23 cellular contexts compared by ENCODE assay signal in genomic region chr1:240522122-240522822, GRCh38.
DNase-seq lines count a peak whose midpoint lies in the region; TF ChIP-seq lines count a peak whose summit lies in the region.
"Had no signal": no experiment of that assay in that cellular context is flagged by ENCODE, and none has a peak within 500 bp of the region (broad histone marks: within the 10 kb centered on the region; RNA-seq: fewer than 3 reads in every experiment).

No MANE protein-coding gene starts in this region.

- H4K20me1 ChIP-seq in hepatocyte (ENCODE audit: insufficient read depth, poor library complexity, severe bottlenecking): no peaks in the 10 kb centered on the region
- no peaks in the 10 kb centered on the region for H4K20me1 ChIP-seq in GM23248 (ENCODE audit: insufficient read depth)

- intact Hi-C loops in stomach (cut with DNase I; ENCODE audit: low total_unique reads): no loop called here

- peak; percentile 36 for DNase-seq in NCI-H460 (ENCODE audit: extremely low read depth, low read depth)
- DNase-seq in hepatocyte (ENCODE audit: low spot score): peak; percentile 16
- DNase-seq in stomach: no peak
- no peak for DNase-seq in NCI-H345 treated with DMSO at 0.1 percent for 48 hours (lab: John Stamatoyannopoulos, UW; ENCODE audit: unreplicated experiment)
- DNase-seq in GM23248: no peak
- DNase-seq in tibial nerve (ENCODE audit: low spot score in 2 of 2): no peak
- DNase-seq: activated B cell treated with CpG ODN at 0.5 μM for 24 hours; activated CD8-positive, alpha-beta memory T cell treated with anti-CD3 and anti-CD28 coated beads, Interleukin-2, amount 10 ng/mL, durations not matched to agents 7 days and 5 days; activated naive CD4-positive, alpha-beta T cell; activated T-cell treated with anti-CD3 and anti-CD28 coated beads, Interleukin-2, amount 50 U/mL, for 72 hours; CD4-positive, alpha-beta T cell; cerebellar nuclear complex; dorsolateral prefrontal cortex; left ventricle myocardium superior; naive thymus-derived CD4-positive, alpha-beta T cell; NCI-H1048; NCI-H2107; NCI-H510A; occipital lobe; Peyer's patch; retina; small intestine had no signal

- H3K9me2 ChIP-seq in hepatocyte (replicated peaks; ENCODE audit: insufficient read depth) (no peaks in the 10 kb centered on the region), GM23248 (ENCODE audit: insufficient read depth) (no peaks in the 10 kb centered on the region)

- no peak for TF ChIP-seq CTCF in HEK293 (tag by site-specific recombination; IDR thresholded peaks at IDR 0.05)
- TF ChIP-seq CTCF in hepatocyte (IDR thresholded peaks at IDR 0.05; ENCODE audit: poor library complexity): no peak
- TF ChIP-seq CTCF in stomach (IDR thresholded peaks at IDR 0.05): no peak
- no peak for TF ChIP-seq CTCF in tibial nerve (IDR thresholded peaks at IDR 0.05)

- H3K36me3 ChIP-seq in HEK293 (ENCODE audit: control insufficient read depth in 2 of 2, insufficient read depth in 1 of 2, low read length in 2 of 2) (no peaks in the 10 kb centered on the region), hepatocyte (replicated peaks; ENCODE audit: insufficient read depth, low read depth) (no peaks in the 10 kb centered on the region), stomach (no peaks in the 10 kb centered on the region), GM23248 (ENCODE audit: low read depth) (peaks cover 38% of the 10 kb centered on the region), tibial nerve (no peaks in the 10 kb centered on the region)
- H3K36me3 ChIP-seq: Peyer's patch had no signal

- H3K4me2 ChIP-seq in hepatocyte (peak overlapping the region; percentile 50), GM23248 (ENCODE audit: unreplicated experiment) (no peak overlapping the region)

- WGBS in hepatocyte (ENCODE audit: low lambda C conversion rate, missing lambda C conversion rate): 65% methylated on average over 6 of the region's 6 CpGs
- WGBS in stomach, 5 donors: 21 to 38% (median 31%) methylated on average over 6 of the region's 6 CpGs
- 96 to 97% methylated on average over 6 of the region's 6 CpGs for WGBS in GM23248 (ENCODE audit: low coverage in 1 of 2, low lambda C conversion rate in 2 of 2, missing lambda C conversion rate in 2 of 2), 2 experiments
- 81 to 82% methylated on average over 6 of the region's 6 CpGs for WGBS in tibial nerve, 2 donors

- H3K4me1 ChIP-seq in HEK293 (ENCODE audit: control insufficient read depth, insufficient read depth, low read length) (peaks cover 27% of the 10 kb centered on the region), hepatocyte (ENCODE audit: insufficient read depth) (peaks cover 3% of the 10 kb centered on the region), stomach (peaks cover 0 to 9% (median 4%) of the 10 kb centered on the region in 4 donors), GM23248 (ENCODE audit: insufficient read depth) (no peaks in the 10 kb centered on the region), tibial nerve (no peaks in the 10 kb centered on the region)
- H3K4me1 ChIP-seq: Peyer's patch had no signal

- in situ Hi-C loops in GM23248 (cut with MboI): no loop called here

- no peak for TF ChIP-seq POLR2A in stomach (IDR thresholded peaks at IDR 0.05)
- TF ChIP-seq POLR2A in tibial nerve (IDR thresholded peaks at IDR 0.05): no peak

- no peak for TF ChIP-seq EP300 in stomach (IDR thresholded peaks at IDR 0.05)
- no peak for TF ChIP-seq EP300 in tibial nerve (IDR thresholded peaks at IDR 0.05)

- H3K79me2 ChIP-seq in hepatocyte: no peaks in the 10 kb centered on the region
- H3K79me2 ChIP-seq in GM23248 (ENCODE audit: insufficient read depth): peaks cover 58% of the 10 kb centered on the region

- H3K9ac ChIP-seq in GM23248: no peak overlapping the region

- H3K4me3 ChIP-seq in HEK293 (ENCODE audit: low read depth, low read length): no peak overlapping the region
- H3K4me3 ChIP-seq in hepatocyte: no peak overlapping the region
- no peak overlapping the region for H3K4me3 ChIP-seq in stomach
- no peak overlapping the region for H3K4me3 ChIP-seq in GM23248
- no peak overlapping the region for H3K4me3 ChIP-seq in tibial nerve
- H3K4me3 ChIP-seq: dorsolateral prefrontal cortex, Peyer's patch had no signal

- no peak overlapping the region for H2AFZ ChIP-seq in hepatocyte
- H2AFZ ChIP-seq in GM23248: no peak overlapping the region

- no peak overlapping the region for H3K27ac ChIP-seq in HEK293 (ENCODE audit: extremely low read depth, low read depth, low read length)
- peak overlapping the region; percentile 31 for H3K27ac ChIP-seq in hepatocyte
- peak overlapping the region in 3 of 5 donors; percentile 32 to 61 (median 44) for H3K27ac ChIP-seq in stomach
- H3K27ac ChIP-seq in GM23248: no peak overlapping the region
- H3K27ac ChIP-seq in tibial nerve: no peak overlapping the region
- H3K27ac ChIP-seq: dorsolateral prefrontal cortex, Peyer's patch had no signal

- CTCF ChIA-PET in HEK293 (lab: Yijun Ruan, JAX): interaction anchor here (0.6 to 1.0 kb wide), 5 partner anchors 18 to 1417 kb away, joined by 3 to 5 read pairs (median 3); no protein-coding TSS in a partner anchor

- H3K27me3 ChIP-seq in hepatocyte: no peaks in the 10 kb centered on the region
- H3K27me3 ChIP-seq in stomach: no peaks in the 10 kb centered on the region
- H3K27me3 ChIP-seq in GM23248 (replicated peaks; ENCODE audit: insufficient read depth): no peaks in the 10 kb centered on the region
- no peaks in the 10 kb centered on the region for H3K27me3 ChIP-seq in tibial nerve
- H3K27me3 ChIP-seq: dorsolateral prefrontal cortex, Peyer's patch had no signal

- peaks cover 62% of the 10 kb centered on the region for H3F3A ChIP-seq in GM23248 (ENCODE audit: insufficient read depth)

- POLR2A ChIA-PET in HEK293 (lab: Yijun Ruan, JAX): no interaction called here

- no peaks in the 10 kb centered on the region for H3K9me3 ChIP-seq in HEK293 (ENCODE audit: control insufficient read depth, insufficient read depth, low read depth, low read length)
- no peaks in the 10 kb centered on the region for H3K9me3 ChIP-seq in hepatocyte (ENCODE audit: low read depth)
- no peaks in the 10 kb centered on the region for H3K9me3 ChIP-seq in stomach
- no peaks in the 10 kb centered on the region for H3K9me3 ChIP-seq in GM23248 (ENCODE audit: low read depth)
- no peaks in the 10 kb centered on the region for H3K9me3 ChIP-seq in tibial nerve
- H3K9me3 ChIP-seq: Peyer's patch had no signal

TF ChIP-seq in HEK293, 187 proteins besides CTCF, POLR2A, EP300 and RAD21:
- TF ChIP-seq GFI1B (tag by site-specific recombination; IDR thresholded peaks at IDR 0.05) (0 out of 2 replicates have a peak, but pooled peaks have one; percentile 2), ATF2 (tag by site-specific recombination; IDR thresholded peaks at IDR 0.05; ENCODE audit: low read depth) (no peak), ZNF211 (tag by site-specific recombination; IDR thresholded peaks at IDR 0.05; ENCODE audit: low read depth) (no peak), PRDM6 (tag by site-specific recombination; IDR thresholded peaks at IDR 0.05) (peak; percentile 52; the same call in 1 of the 2 replicates), SP7 (tag by site-specific recombination; IDR thresholded peaks at IDR 0.05) (no peak), MZF1 (tag by site-specific recombination; IDR thresholded peaks at IDR 0.05; ENCODE audit: borderline replicate concordance) (peak; percentile 74; the same call in 1 of the 2 replicates), KLF8 (tag by site-specific recombination; IDR thresholded peaks at IDR 0.05) (no peak), ZNF664 (tag by site-specific recombination; IDR thresholded peaks at IDR 0.05) (0 out of 2 replicates have a peak, but pooled peaks have one; percentile 13)

Comparison
In these comparisons a context has a peak if more than half of its experiments do, and no peak if none do; other contexts are left out.
1. H3K27ac ChIP-seq: peak in hepatocyte (single experiment) and stomach (3 of 5); none in HEK293 (single experiment), GM23248 (single experiment) and tibial nerve (0 of 4).
2. DNase-seq: peak in NCI-H460 (single experiment) and hepatocyte (single experiment); none in stomach (single experiment), NCI-H345 treated with DMSO at 0.1 percent for 48 hours (single experiment), GM23248 (single experiment) and tibial nerve (0 of 2).